ENCODE assay signal across 8 cellular contexts in the genomic region with DNA sequence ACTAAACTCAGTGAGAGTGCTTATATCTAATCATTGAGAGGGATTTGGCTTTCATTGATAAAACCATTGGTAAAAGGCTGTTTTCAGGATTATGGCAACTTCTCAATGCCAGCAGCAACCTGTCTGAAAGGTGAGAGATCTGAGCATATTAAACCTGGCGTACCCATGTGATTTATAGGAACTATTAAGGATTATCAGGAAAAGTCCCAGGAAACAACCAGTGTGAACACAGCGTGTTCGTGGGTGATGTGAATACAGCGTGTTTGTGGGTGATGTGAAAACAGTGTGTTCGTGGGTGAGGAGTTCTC.
A peak's percentile ranks its signal among the peaks of the same experiment; 100 is the strongest.
DNase-seq lines count a peak whose midpoint lies in the region; ATAC-seq and TF ChIP-seq lines count a peak whose summit lies in the region.

No MANE protein-coding gene starts in this region.

- H3K27ac ChIP-seq in HUES64 (ENCODE audit: low read depth, low read length) (no peak overlapping the region), prostate gland (peak overlapping the region; percentile 29 to 49)

- H3K27ac Mint-ChIP-seq in effector memory CD8-positive, alpha-beta T cell: peak overlapping the region; percentile 93 to 94

- ATAC-seq in GM18907 (IDR thresholded peaks at IDR 0.05; ENCODE audit: unreplicated experiment) (peak; percentile 4), HG03280 (IDR thresholded peaks at IDR 0.05; ENCODE audit: unreplicated experiment) (no peak)
- ATAC-seq in effector memory CD8-positive, alpha-beta T cell (replicated peaks): no peak

- H3K36me3 ChIP-seq in HUES64 (ENCODE audit: insufficient read depth, low read length) (no peaks in the 10 kb centered on the region), prostate gland (no peaks in the 10 kb centered on the region)

- 35% methylated on average over 5 of the region's 5 CpGs for WGBS in HUES64
- 6% methylated on average over 5 of the region's 5 CpGs for WGBS in prostate gland

- H3K9me3 ChIP-seq in HUES64 (ENCODE audit: insufficient read depth, low read depth, low read length): no peaks in the 10 kb centered on the region
- H3K9me3 ChIP-seq in prostate gland: no peaks in the 10 kb centered on the region

- intact Hi-C loops in prostate gland (cut with DNase I): loop anchor here (5.0 to 10.0 kb wide), 3 partner anchors 258 to 460 kb away; no protein-coding TSS in a partner anchor

- peaks cover 18 to 23% of the 10 kb centered on the region in 2 donors for H3K4me1 Mint-ChIP-seq in effector memory CD8-positive, alpha-beta T cell (ENCODE audit: low read depth in 2 of 2)

- no peak for TF ChIP-seq CTCF in prostate gland (IDR thresholded peaks at IDR 0.05)

- H3K27me3 Mint-ChIP-seq in effector memory CD8-positive, alpha-beta T cell: no peaks in the 10 kb centered on the region

- no peaks in the 10 kb centered on the region for H3K27me3 ChIP-seq in HUES64 (ENCODE audit: insufficient read depth, low read length)
- no peaks in the 10 kb centered on the region for H3K27me3 ChIP-seq in prostate gland (replicated peaks; ENCODE audit: insufficient read depth)

- peak overlapping the region; percentile 81 to 83 for H3K4me3 Mint-ChIP-seq in effector memory CD8-positive, alpha-beta T cell

- no peak for DNase-seq in effector memory CD8-positive, alpha-beta T cell
- DNase-seq in prostate gland (ENCODE audit: low spot score): no peak
- no peak for DNase-seq in ACHN
- no peak for DNase-seq in DMS53 treated with DMSO at 0.1 percent for 48 hours (lab: John Stamatoyannopoulos, UW; ENCODE audit: unreplicated experiment)
- no peak for DNase-seq in activated CD4-positive, alpha-beta T cell treated with anti-CD3 and anti-CD28 coated beads for 4 hours

- H3K9ac ChIP-seq in HUES64 (ENCODE audit: low read depth, low read length): 0 out of 2 replicates have a peak overlapping the region, but pooled peaks have one; percentile 75

- H3K4me1 ChIP-seq in HUES64 (ENCODE audit: insufficient read depth, low read length) (0 out of 2 replicates have a peak, but pooled peaks cover 3% of the 10 kb centered on the region), prostate gland (replicated peaks) (no peaks in the 10 kb centered on the region)

- peak overlapping the region; percentile 81 for H3K4me3 ChIP-seq in HUES64 (ENCODE audit: low read length)
- H3K4me3 ChIP-seq in prostate gland: peak overlapping the region; percentile 35 to 42

- no peaks in the 10 kb centered on the region for H3K9me3 Mint-ChIP-seq in effector memory CD8-positive, alpha-beta T cell

- H3K36me3 Mint-ChIP-seq in effector memory CD8-positive, alpha-beta T cell (ENCODE audit: insufficient read depth): peaks cover 43% of the 10 kb centered on the region

- in situ Hi-C loops in ACHN (cut with HindIII; ENCODE audit: low pct_ligation_motif_present, low pct_unique_long_range_greater_than_20kb, low sequenced_read_pairs): no loop called here

- TF ChIP-seq POLR2A in prostate gland (IDR thresholded peaks at IDR 0.05): no peak
